14 cellular contexts compared by ENCODE assay signal in the genomic region with DNA sequence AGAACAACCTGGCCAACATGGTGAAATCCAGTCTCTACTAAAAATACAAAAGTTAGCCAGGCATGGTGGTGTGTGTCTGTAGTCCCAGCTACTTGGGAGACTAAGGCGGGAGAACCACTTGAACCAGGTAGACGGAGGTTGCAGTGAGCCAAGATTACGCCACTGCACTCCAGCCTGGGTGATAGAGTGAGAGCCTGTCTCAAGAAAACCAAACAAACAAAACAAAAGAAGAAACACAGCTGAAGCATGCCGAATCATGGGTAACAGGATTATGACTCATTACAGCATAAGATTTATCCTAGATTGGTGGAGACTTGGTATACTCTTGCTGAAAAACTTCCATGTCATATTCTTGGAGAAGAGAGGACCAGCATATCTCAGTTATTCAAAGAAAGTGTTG.
"Had no signal": no experiment of that assay in that cellular context is flagged by ENCODE, and none has a peak within 500 bp of the region (broad histone marks: within the 10 kb centered on the region; RNA-seq: fewer than 3 reads in every experiment).

No MANE protein-coding gene starts in this region.

- ATAC-seq: activated T-cell treated with anti-CD3 and anti-CD28 coated beads, Interleukin-2, amount 50 U/mL, for 4 hours; stimulated activated effector memory CD8-positive, alpha-beta T cell treated with anti-CD3 and anti-CD28 coated beads, Interleukin-12 subunit alpha, Interleukin-12 subunit beta, amount 100 ng/mL, for 72 hours had no signal

- H3K4me3 ChIP-seq: coronary artery, hepatocyte, right atrium auricular region, tibial artery had no signal

- H3K4me1 ChIP-seq: right atrium auricular region, tibial artery had no signal

- H3K9me3 ChIP-seq: right atrium auricular region, tibial artery had no signal

- H3K36me3 ChIP-seq: right atrium auricular region, tibial artery had no signal

- DNase-seq: activated CD4-positive, alpha-beta memory T cell treated with anti-CD3 and anti-CD28 coated beads for 36 hours; activated naive CD8-positive, alpha-beta T cell treated with anti-CD3 and anti-CD28 coated beads, Interleukin-2, amount 10 ng/mL, durations not matched to agents 7 days and 5 days; activated T-cell treated with anti-CD3 and anti-CD28 coated beads, Interleukin-2, amount 50 U/mL, for 4 hours; central memory CD4-positive, alpha-beta T cell; effector CD8-positive, alpha-beta T cell; naive B cell; small intestine; T-helper 9 cell; tibial artery had no signal

- H3K27ac ChIP-seq: coronary artery, hepatocyte, right atrium auricular region, tibial artery, VCaP had no signal

- H3K27me3 ChIP-seq: hepatocyte, right atrium auricular region, tibial artery had no signal
